8 cellular contexts compared by ENCODE assay signal in genomic region chr17:81003711-81004335, GRCh38. TPM values are rescaled to one million over a fixed set of nuclear protein-coding genes. Genes with fewer than 3 reads are reported as not detected.
DNase-seq lines count a peak whose midpoint lies in the region; ATAC-seq and TF ChIP-seq lines count a peak whose summit lies in the region.

No MANE protein-coding gene starts in this region.

- H3K27me3 ChIP-seq in Caco-2 (replicated peaks; ENCODE audit: control insufficient read depth, insufficient read depth, low read length) (peaks cover 4% of the 10 kb centered on the region), IMR-90 (ENCODE audit: control insufficient read depth, insufficient read depth, low read length) (peaks cover 28% of the 10 kb centered on the region)

- H3K9me3 ChIP-seq in Caco-2 (0 out of 2 replicates have a peak, but pooled peaks cover 3% of the 10 kb centered on the region), IMR-90 (ENCODE audit: control insufficient read depth, insufficient read depth, low read length) (no peaks in the 10 kb centered on the region)

- H4K5ac ChIP-seq in IMR-90 (ENCODE audit: low read depth, low read length): no peak overlapping the region

- no peak overlapping the region for H3K18ac ChIP-seq in IMR-90 (ENCODE audit: low read depth, low read length)

- H3K36me3 ChIP-seq in Caco-2 (ENCODE audit: control insufficient read depth, insufficient read depth, low read length) (no peaks in the 10 kb centered on the region), IMR-90 (ENCODE audit: control insufficient read depth, insufficient read depth, low read length) (peaks cover 13% of the 10 kb centered on the region; the same call in 1 of the 2 replicates)

- POLR2A ChIA-PET in Caco-2 (lab: Charles Lee): no interaction called here
- POLR2A ChIA-PET in IMR-90 (lab: Charles Lee; ENCODE audit: unreplicated experiment): interaction anchor here (0.6 kb wide), 1 partner anchor 109 kb away, joined by 3 read pairs; no protein-coding TSS in a partner anchor

- no peak overlapping the region for H2BK15ac ChIP-seq in IMR-90 (ENCODE audit: low read depth, low read length)

- 0 out of 2 replicates have a peak overlapping the region, but pooled peaks have one; percentile 10 for H3K4me3 ChIP-seq in Caco-2 (ENCODE audit: low read depth, low read length)
- peak overlapping the region; percentile 6 for H3K4me3 ChIP-seq in IMR-90 (ENCODE audit: insufficient read depth, low read depth, low read length)

- peaks cover 7% of the 10 kb centered on the region; the same call in 1 of the 2 replicates for H4K20me1 ChIP-seq in IMR-90 (ENCODE audit: insufficient read depth, low read length)

- H2AK5ac ChIP-seq in IMR-90 (ENCODE audit: low read depth, low read length): no peak overlapping the region

- 0 out of 2 replicates have a peak, but pooled peaks cover 6% of the 10 kb centered on the region for H3K4me1 ChIP-seq in Caco-2
- peaks cover 9% of the 10 kb centered on the region for H3K4me1 ChIP-seq in IMR-90 (ENCODE audit: control insufficient read depth, insufficient read depth, low read length)

- no peak for TF ChIP-seq CTCF in Caco-2 (IDR thresholded peaks at IDR 0.05; ENCODE audit: insufficient read depth in 1 of 2, low read depth in 1 of 2, low read length in 1 of 2, severe bottlenecking in 1 of 2, unreplicated experiment in 1 of 2)
- TF ChIP-seq CTCF in IMR-90 (conservative IDR thresholded peaks at IDR 0.05; ENCODE audit: low read depth, low read length): no peak
- TF ChIP-seq CTCF in nephron progenitor cell (IDR thresholded peaks at IDR 0.05): no peak

- H3K4me2 ChIP-seq in IMR-90 (ENCODE audit: low read depth, low read length): peak overlapping the region; percentile 75

- no peak overlapping the region for H3K9ac ChIP-seq in IMR-90 (ENCODE audit: low read depth, low read length)

- ATAC-seq in IMR-90 (ENCODE audit: low read depth) (peak; percentile 49), GM19328 (IDR thresholded peaks at IDR 0.05; ENCODE audit: unreplicated experiment) (no peak)

- peaks cover 20% of the 10 kb centered on the region for H3K27me3 Mint-ChIP-seq in Caco-2 (ENCODE audit: insufficient read depth, unreplicated experiment)
- peaks cover 52% of the 10 kb centered on the region for H3K27me3 Mint-ChIP-seq in dendritic cell treated with granulocyte-macrophage colony-stimulating factor and Interleukin-4, amounts not matched to agents 40 ng/mL and 50 ng/mL, for 4 days
- peaks cover 57% of the 10 kb centered on the region for H3K27me3 Mint-ChIP-seq in nephron progenitor cell (ENCODE audit: low read depth, poor library complexity)
- peaks cover 40% of the 10 kb centered on the region for H3K27me3 Mint-ChIP-seq in activated CD4-positive, alpha-beta T cell treated with anti-CD3 and anti-CD28 coated beads, Interleukin-2, amount 10 ng/mL, durations not matched to agents 24 days and 14 days

- no TSS peak for BruUV-seq in Caco-2 (replicated peaks; lab: Mats Ljungman, UMichigan)
- BruUV-seq in IMR-90 (replicated peaks; lab: Mats Ljungman, UMichigan): no TSS peak

- no peak overlapping the region for H3K27ac ChIP-seq in IMR-90 (ENCODE audit: insufficient read depth, low read length)

- H3K27ac Mint-ChIP-seq in Caco-2 (ENCODE audit: unreplicated experiment) (no peak overlapping the region), nephron progenitor cell (no peak overlapping the region)
- peak overlapping the region; percentile 53 for H3K27ac Mint-ChIP-seq in dendritic cell treated with granulocyte-macrophage colony-stimulating factor and Interleukin-4, amounts not matched to agents 40 ng/mL and 50 ng/mL, for 4 days
- H3K27ac Mint-ChIP-seq in activated CD4-positive, alpha-beta T cell treated with anti-CD3 and anti-CD28 coated beads, Interleukin-2, amount 10 ng/mL, durations not matched to agents 24 days and 14 days: no peak overlapping the region

- TF ChIP-seq POLR2A in IMR-90 (IDR thresholded peaks at IDR 0.05; ENCODE audit: low read depth, low read length): no peak

- H4K91ac ChIP-seq in IMR-90 (ENCODE audit: insufficient read depth, low read depth, low read length): no peak overlapping the region

- WGBS in IMR-90 (ENCODE audit: extremely low coverage in 2 of 2, insufficient read length in 1 of 2), 2 experiments: 13% methylated on average over 7 of the region's 56 CpGs; no CpG with 5 or more reads in 1 of the 2 experiments

- no peaks in the 10 kb centered on the region for H3K79me1 ChIP-seq in IMR-90 (ENCODE audit: low read depth in 1 of 2, low read length in 2 of 2)

- H2AK9ac ChIP-seq in IMR-90 (replicated peaks; ENCODE audit: low read depth, low read length, poor library complexity): peak overlapping the region; percentile 69

- intact Hi-C loops in Caco-2 (cut with micrococcal nuclease; ENCODE audit: unreplicated experiment): no loop called here
- intact Hi-C loops in IMR-90 (cut with micrococcal nuclease): no loop called here
- intact Hi-C loops in dendritic cell treated with granulocyte-macrophage colony-stimulating factor and Interleukin-4, amounts not matched to agents 40 ng/mL and 50 ng/mL, for 4 days (cut with micrococcal nuclease): no loop called here
- intact Hi-C loops in activated CD4-positive, alpha-beta T cell treated with anti-CD3 and anti-CD28 coated beads, Interleukin-2, amount 10 ng/mL, durations not matched to agents 24 days and 14 days (cut with micrococcal nuclease): no loop called here

- H2BK20ac ChIP-seq in IMR-90 (ENCODE audit: low read depth, low read length): no peak overlapping the region

- H3K4ac ChIP-seq in IMR-90 (ENCODE audit: low read depth, low read length): no peak overlapping the region; the same call in 1 of the 2 replicates

- no peak overlapping the region for H3K14ac ChIP-seq in IMR-90 (replicated peaks; ENCODE audit: low read depth, low read length)

- H3K4me3 Mint-ChIP-seq in Caco-2 (ENCODE audit: unreplicated experiment): peak overlapping the region; percentile 24
- peak overlapping the region; percentile 57 for H3K4me3 Mint-ChIP-seq in dendritic cell treated with granulocyte-macrophage colony-stimulating factor and Interleukin-4, amounts not matched to agents 40 ng/mL and 50 ng/mL, for 4 days
- peak overlapping the region; percentile 46 for H3K4me3 Mint-ChIP-seq in nephron progenitor cell
- no peak overlapping the region for H3K4me3 Mint-ChIP-seq in activated CD4-positive, alpha-beta T cell treated with anti-CD3 and anti-CD28 coated beads, Interleukin-2, amount 10 ng/mL, durations not matched to agents 24 days and 14 days

- peak overlapping the region; percentile 65 for H2AFZ ChIP-seq in IMR-90 (replicated peaks; ENCODE audit: low read length, poor library complexity)

- in situ Hi-C loops in IMR-90 (cut with MboI; ENCODE audit: low sequenced_read_pairs): no loop called here

- CTCF ChIA-PET in Caco-2 (lab: Charles Lee): no interaction called here
- CTCF ChIA-PET in IMR-90 (lab: Yijun Ruan, JAX): no interaction called here

- no peaks in the 10 kb centered on the region for H3K9me1 ChIP-seq in IMR-90 (ENCODE audit: insufficient read depth, low read length)

- no peak overlapping the region for H3K56ac ChIP-seq in IMR-90 (ENCODE audit: extremely low read depth, insufficient read depth, low read length)

- H3K4me1 Mint-ChIP-seq in Caco-2 (ENCODE audit: low read depth, unreplicated experiment) (no peaks in the 10 kb centered on the region), nephron progenitor cell (peaks cover 24% of the 10 kb centered on the region)
- H3K4me1 Mint-ChIP-seq in dendritic cell treated with granulocyte-macrophage colony-stimulating factor and Interleukin-4, amounts not matched to agents 40 ng/mL and 50 ng/mL, for 4 days (ENCODE audit: low read depth): peaks cover 42% of the 10 kb centered on the region
- H3K4me1 Mint-ChIP-seq in activated CD4-positive, alpha-beta T cell treated with anti-CD3 and anti-CD28 coated beads, Interleukin-2, amount 10 ng/mL, durations not matched to agents 24 days and 14 days: peaks cover 8% of the 10 kb centered on the region

- dilution Hi-C loops in IMR-90 (cut with HindIII; ENCODE audit: low sequenced_read_pairs, unreplicated experiment): no loop called here

- H2BK120ac ChIP-seq in IMR-90 (ENCODE audit: low read depth, low read length): no peak overlapping the region

- DNase-seq in Caco-2 (no peak), IMR-90 (no peak), nephron progenitor cell (peak; percentile 68), HCEC 1CT (no peak), RKO (ENCODE audit: low spot score) (no peak)
- DNase-seq in activated CD4-positive, alpha-beta T cell treated with anti-CD3 and anti-CD28 coated beads, Interleukin-2, amount 10 ng/mL, durations not matched to agents 24 days and 14 days: no peak

- no peak overlapping the region for H2BK5ac ChIP-seq in IMR-90 (ENCODE audit: low read depth, low read length, poor library complexity, severe bottlenecking)

- no peak overlapping the region for H4K8ac ChIP-seq in IMR-90 (ENCODE audit: low read depth in 2 of 2, low read length in 2 of 2)

- no peak for TF ChIP-seq RAD21 in IMR-90 (IDR thresholded peaks at IDR 0.05; ENCODE audit: low read length)

- H3K9me3 Mint-ChIP-seq in Caco-2 (ENCODE audit: unreplicated experiment) (no peaks in the 10 kb centered on the region), nephron progenitor cell (peaks cover 9% of the 10 kb centered on the region)
- no peaks in the 10 kb centered on the region for H3K9me3 Mint-ChIP-seq in dendritic cell treated with granulocyte-macrophage colony-stimulating factor and Interleukin-4, amounts not matched to agents 40 ng/mL and 50 ng/mL, for 4 days
- no peaks in the 10 kb centered on the region for H3K9me3 Mint-ChIP-seq in activated CD4-positive, alpha-beta T cell treated with anti-CD3 and anti-CD28 coated beads, Interleukin-2, amount 10 ng/mL, durations not matched to agents 24 days and 14 days

- no peak overlapping the region for H3K23ac ChIP-seq in IMR-90 (ENCODE audit: low read depth, low read length)

- H3K36me3 Mint-ChIP-seq in Caco-2 (ENCODE audit: insufficient read depth, unreplicated experiment) (peaks cover 21% of the 10 kb centered on the region), nephron progenitor cell (ENCODE audit: low read depth) (peaks cover 6% of the 10 kb centered on the region)
- H3K36me3 Mint-ChIP-seq in dendritic cell treated with granulocyte-macrophage colony-stimulating factor and Interleukin-4, amounts not matched to agents 40 ng/mL and 50 ng/mL, for 4 days (ENCODE audit: low read depth): peaks cover 19% of the 10 kb centered on the region
- peaks cover under 1% of the 10 kb centered on the region for H3K36me3 Mint-ChIP-seq in activated CD4-positive, alpha-beta T cell treated with anti-CD3 and anti-CD28 coated beads, Interleukin-2, amount 10 ng/mL, durations not matched to agents 24 days and 14 days (ENCODE audit: low read depth)

RNA-seq across cellular contexts. Expression of gene CHMP6, which starts 12.2 kb away (rescaled TPM):
- total RNA-seq in Caco-2 (2022) (20.1 and 23.2 TPM in 2 replicates), IMR-90 (2012; rRNA removed) (5.0 and 7.2 TPM in 2 replicates)
- 40.3 and 44.2 TPM in 2 replicates for polyA plus RNA-seq in IMR-90 (2012; rRNA removed)
- 36.0 and 41.8 TPM in 2 replicates for polyA plus RNA-seq in IMR-90 (2012; cell fraction: cytosol; rRNA removed)
- 18.8 and 27.5 TPM in 2 replicates for polyA plus RNA-seq in IMR-90 (2012; cell fraction: nucleus; rRNA removed; ENCODE audit: low replicate concordance)
- total RNA-seq in activated CD4-positive, alpha-beta T cell treated with anti-CD3 and anti-CD28 coated beads, Interleukin-2, amount 10 ng/mL, durations not matched to agents 24 days and 14 days: 30.8 and 32.8 TPM in 2 replicates

RNA-seq across cellular contexts. Expression of gene BAIAP2, which starts 31.1 kb away (rescaled TPM):
- total RNA-seq in Caco-2 (2022) (52.6 and 57.7 TPM in 2 replicates), IMR-90 (2012; rRNA removed) (18.3 and 22.8 TPM in 2 replicates)
- 32.6 and 36.1 TPM in 2 replicates for polyA plus RNA-seq in IMR-90 (2012; rRNA removed)
- polyA plus RNA-seq in IMR-90 (2012; cell fraction: cytosol; rRNA removed): 27.3 and 38.0 TPM in 2 replicates
- 37.9 and 82.6 TPM in 2 replicates for polyA plus RNA-seq in IMR-90 (2012; cell fraction: nucleus; rRNA removed; ENCODE audit: low replicate concordance)
- total RNA-seq in activated CD4-positive, alpha-beta T cell treated with anti-CD3 and anti-CD28 coated beads, Interleukin-2, amount 10 ng/mL, durations not matched to agents 24 days and 14 days: 4.4 and 5.5 TPM in 2 replicates
